12 cellular contexts compared by ENCODE assay signal in genomic region chr17:71632328-71632727, GRCh38.
DNase-seq lines count a peak whose midpoint lies in the region; ATAC-seq and TF ChIP-seq lines count a peak whose summit lies in the region.
"Had no signal": no experiment of that assay in that cellular context is flagged by ENCODE, and none has a peak within 500 bp of the region (broad histone marks: within the 10 kb centered on the region; RNA-seq: fewer than 3 reads in every experiment).

No MANE protein-coding gene starts in this region.

- peak overlapping the region; percentile 69 for H3K27ac Mint-ChIP-seq in Calu3 (ENCODE audit: unreplicated experiment)
- H3K27ac Mint-ChIP-seq: stimulated activated effector memory CD8-positive, alpha-beta T cell treated with anti-CD3 and anti-CD28 coated beads, Interleukin-12 subunit alpha, Interleukin-12 subunit beta, amount 100 ng/mL, for 72 hours had no signal

- H3K36me3 Mint-ChIP-seq in Calu3 (ENCODE audit: insufficient read depth, unreplicated experiment), result peaks cover 9% of the 10 kb centered on the region
- H3K36me3 Mint-ChIP-seq: stimulated activated effector memory CD8-positive, alpha-beta T cell treated with anti-CD3 and anti-CD28 coated beads, Interleukin-12 subunit alpha, Interleukin-12 subunit beta, amount 100 ng/mL, for 72 hours had no signal

- peak overlapping the region; percentile 59 for H3K27ac ChIP-seq in SJSA1
- H3K27ac ChIP-seq: BLaER1 treated with 17β-estradiol and CSF1 and Interleukin-3, amounts not matched to agents 10 nM and 100 nM had no signal

- H3K9me3 Mint-ChIP-seq in Calu3 (ENCODE audit: low read depth, unreplicated experiment), result no peaks in the 10 kb centered on the region

- CTCF ChIA-PET in Calu3 (lab: Charles Lee), result no interaction called here

- peaks cover 33% of the 10 kb centered on the region for H3K4me1 ChIP-seq in SJSA1 (replicated peaks)
- H3K4me1 ChIP-seq: BLaER1 treated with 17β-estradiol and CSF1 and Interleukin-3, amounts not matched to agents 10 nM and 100 nM had no signal

- H3K4me1 Mint-ChIP-seq in Calu3 (ENCODE audit: low read depth, unreplicated experiment), result peaks cover 30% of the 10 kb centered on the region
- H3K4me1 Mint-ChIP-seq: stimulated activated effector memory CD8-positive, alpha-beta T cell treated with anti-CD3 and anti-CD28 coated beads, Interleukin-12 subunit alpha, Interleukin-12 subunit beta, amount 100 ng/mL, for 72 hours had no signal

- ATAC-seq in left colon, result peak; percentile 51
- ATAC-seq: stimulated activated effector memory CD8-positive, alpha-beta T cell treated with anti-CD3 and anti-CD28 coated beads, Interleukin-12 subunit alpha, Interleukin-12 subunit beta, amount 100 ng/mL, for 72 hours had no signal

- H3K27me3 Mint-ChIP-seq in Calu3 (ENCODE audit: unreplicated experiment), result no peaks in the 10 kb centered on the region

- BruUV-seq in Calu3 (replicated peaks; lab: Mats Ljungman, UMichigan), result no TSS peak

- no peaks in the 10 kb centered on the region for H3K27me3 ChIP-seq in SJSA1 (replicated peaks)
- H3K27me3 ChIP-seq: BLaER1 treated with 17β-estradiol and CSF1 and Interleukin-3, amounts not matched to agents 10 nM and 100 nM had no signal

- H3K36me3 ChIP-seq in SJSA1, result no peaks in the 10 kb centered on the region
- H3K36me3 ChIP-seq: BLaER1 treated with 17β-estradiol and CSF1 and Interleukin-3, amounts not matched to agents 10 nM and 100 nM had no signal

- no peaks in the 10 kb centered on the region for H3K9me3 ChIP-seq in SJSA1 (replicated peaks)

- no peak overlapping the region for H3K4me3 ChIP-seq in SJSA1
- H3K4me3 ChIP-seq: BLaER1 treated with 17β-estradiol and CSF1 and Interleukin-3, amounts not matched to agents 10 nM and 100 nM had no signal

- in situ Hi-C loops in GM13977 (cut with MboI; ENCODE audit: low pct_unique_long_range_greater_than_20kb, low sequenced_read_pairs, unreplicated experiment), result no loop called here

- TF ChIP-seq CTCF in Calu3 (IDR thresholded peaks at IDR 0.05; ENCODE audit: unreplicated experiment), result no peak
- TF ChIP-seq CTCF in GM13977 (IDR thresholded peaks at IDR 0.05; ENCODE audit: extremely low read depth, insufficient read depth, missing control alignments), result no peak

- peak overlapping the region; percentile 2 for H3K4me3 Mint-ChIP-seq in Calu3 (ENCODE audit: low read depth, unreplicated experiment)
- H3K4me3 Mint-ChIP-seq: stimulated activated effector memory CD8-positive, alpha-beta T cell treated with anti-CD3 and anti-CD28 coated beads, Interleukin-12 subunit alpha, Interleukin-12 subunit beta, amount 100 ng/mL, for 72 hours had no signal

- intact Hi-C loops in Calu3 (cut with micrococcal nuclease; ENCODE audit: unreplicated experiment) (loop anchor here (5.0 to 10.0 kb wide), 4 partner anchors 50 to 485 kb away; no protein-coding TSS in a partner anchor), left colon (cut with DNase I, micrococcal nuclease) (no loop called here)

- DNase-seq in Calu3, result peak; percentile 37
- peak in 2 of 3 experiments; percentile 40 to 89 for DNase-seq in NCI-H1417 (lab: John Stamatoyannopoulos, UW)
- DNase-seq in SJSA1 (ENCODE audit: low read depth in 1 of 2, low spot score in 2 of 2), result peak in 1 of 2 experiments; percentile 34
- DNase-seq in left colon, result no peak
- no peak for DNase-seq in GM13977 (ENCODE audit: low spot score)
- no peak for DNase-seq in stimulated activated CD4-positive, alpha-beta T cell treated with anti-CD3 and anti-CD28 coated beads, Interleukin-15, amount 100 ng/mL, for 24 hours
- no peak for DNase-seq in globus pallidus (ENCODE audit: low spot score)
- no peak for DNase-seq in ureter (ENCODE audit: low spot score)
- DNase-seq: activated T-cell treated with anti-CD3 and anti-CD28 coated beads, Interleukin-2, amount 50 U/mL, for 1 hour; caudate nucleus had no signal

Comparison
In these comparisons a context has a peak if more than half of its experiments do, and no peak if none do; other contexts are left out.
1. DNase-seq: peak in Calu3 (single experiment) and NCI-H1417 (2 of 3); none in left colon (0 of 2), GM13977 (single experiment), stimulated activated CD4-positive, alpha-beta T cell treated with anti-CD3 and anti-CD28 coated beads, Interleukin-15, amount 100 ng/mL, for 24 hours (single experiment), globus pallidus (single experiment) and ureter (single experiment).